ENCODE assay signal across 8 cellular contexts in genomic region chr1:31703431-31704260, GRCh38. TPM values are rescaled to one million over a fixed set of nuclear protein-coding genes. Genes with fewer than 3 reads are reported as not detected.
DNase-seq lines count a peak whose midpoint lies in the region; ATAC-seq, FAIRE-seq and TF ChIP-seq lines count a peak whose summit lies in the region.

Gene COL16A1 (minus strand): TSS chr1:31704017. CDS start chr1:31702193, 1,824 bp downstream.

- FAIRE-seq in urothelium cell line (lab: Jason Lieb, UNC), result no peak

- TF ChIP-seq POLR2A in esophagus muscularis mucosa (IDR thresholded peaks at IDR 0.05; ENCODE audit: low read depth), result no peak

- intact Hi-C loops in esophagus muscularis mucosa (cut with DNase I), result loop anchor here (10.0 kb wide), 1 partner anchor 139 kb away; no protein-coding TSS in a partner anchor

- DNase-seq in NCI-H69 (lab: John Stamatoyannopoulos, UW), result peak; percentile 78
- DNase-seq in esophagus muscularis mucosa (ENCODE audit: extremely low spot score), result no peak
- DNase-seq in midbrain (lab: John Stamatoyannopoulos, UW), result peak; percentile 69
- peak; percentile 60 for DNase-seq in urothelium cell line (ENCODE audit: low spot score)
- DNase-seq in NCI-H510A treated with DMSO at 0.1 percent for 48 hours (lab: John Stamatoyannopoulos, UW), result no peak
- no peak for DNase-seq in SW 1271 (lab: John Stamatoyannopoulos, UW)

- H3K4me3 ChIP-seq in esophagus muscularis mucosa, result peak within 1 kb of the TSS; percentile 52 to 59 (median 54)

- H3K27ac ChIP-seq in C4-2B (peak within 1 kb of the TSS; percentile 80), esophagus muscularis mucosa (replicated peaks in 1 of 4) (peak within 1 kb of the TSS; percentile 81 to 87 (median 84))

- peaks cover 0 to 7% (median 0%) of the 10 kb centered on the region in 4 donors for H3K36me3 ChIP-seq in esophagus muscularis mucosa

- no peak for ATAC-seq in GM21381 (IDR thresholded peaks at IDR 0.05; ENCODE audit: unreplicated experiment)

- peaks cover 47 to 83% (median 71%) of the 10 kb centered on the region in 4 donors for H3K4me1 ChIP-seq in esophagus muscularis mucosa

- no peaks in the 10 kb centered on the region for H3K27me3 ChIP-seq in esophagus muscularis mucosa

- H3K9me3 ChIP-seq in esophagus muscularis mucosa, result no peaks in the 10 kb centered on the region

- 20% methylated on average over 22 of the region's 39 CpGs for WGBS in esophagus muscularis mucosa

- no peak for TF ChIP-seq EP300 in esophagus muscularis mucosa (IDR thresholded peaks at IDR 0.05)

- TF ChIP-seq CTCF in C4-2B (conservative IDR thresholded peaks at IDR 0.05) (no peak), esophagus muscularis mucosa (IDR thresholded peaks at IDR 0.05) (no peak)

RNA-seq across cellular contexts. Expression of gene COL16A1, which starts in this region (rescaled TPM):
- 10 to 100 TPM; 35.1 to 62.7 (median 47.6) TPM for total RNA-seq in esophagus muscularis mucosa

Comparison
In these comparisons a context has a peak if more than half of its experiments do, and no peak if none do; other contexts are left out.
1. DNase-seq: peak in NCI-H69 (single experiment), midbrain (single experiment) and urothelium cell line (single experiment); none in esophagus muscularis mucosa (single experiment), NCI-H510A treated with DMSO at 0.1 percent for 48 hours (single experiment) and SW 1271 (0 of 2).